8 cellular contexts compared by ENCODE assay signal in the genomic region with DNA sequence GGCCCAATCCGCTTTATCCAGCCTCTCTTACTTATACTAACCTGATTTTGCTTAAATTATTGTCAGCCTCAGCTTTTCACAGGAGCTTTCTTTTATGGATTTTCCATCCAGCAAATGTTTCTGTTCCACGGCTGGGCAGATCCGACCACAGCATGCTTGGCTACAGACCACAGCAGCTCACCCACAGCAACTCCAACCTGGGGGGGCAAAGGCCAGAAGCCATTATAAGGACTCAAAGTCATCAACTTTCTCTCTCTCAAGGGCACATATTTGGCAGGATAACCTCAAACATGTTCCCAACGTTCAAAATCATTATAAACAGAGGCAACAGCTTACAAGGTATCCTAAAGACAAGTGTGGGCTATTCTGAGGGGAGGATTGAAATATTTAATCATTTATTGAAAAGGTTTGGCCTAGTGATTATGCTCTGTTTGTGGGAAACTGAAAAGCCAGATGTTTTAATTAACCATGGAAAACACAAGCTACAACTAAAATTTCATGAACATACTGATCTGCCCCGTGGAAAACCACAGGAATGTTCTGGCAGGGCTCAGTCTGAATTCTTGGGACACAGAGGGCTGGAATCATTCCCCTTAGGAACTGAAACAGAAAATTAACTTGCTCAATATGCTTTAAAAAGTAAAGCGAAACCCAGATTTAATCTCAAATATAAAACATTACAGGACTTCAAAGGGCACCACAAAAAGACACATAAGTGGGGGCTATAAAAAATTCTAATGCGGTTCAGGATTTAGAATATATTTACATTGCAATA.
A peak's percentile ranks its signal among the peaks of the same experiment; 100 is the strongest.
DNase-seq lines count a peak whose midpoint lies in the region; ATAC-seq and TF ChIP-seq lines count a peak whose summit lies in the region.

No MANE protein-coding gene starts in this region.

- H3K4me1 ChIP-seq in Caco-2, result peaks cover 39% of the 10 kb centered on the region

- no peaks in the 10 kb centered on the region for H3K9me3 Mint-ChIP-seq in Caco-2 (ENCODE audit: unreplicated experiment)
- no peaks in the 10 kb centered on the region for H3K9me3 Mint-ChIP-seq in activated T-cell treated with anti-CD3 and anti-CD28 coated beads, Interleukin-2, amount 50 U/mL, for 24 hours

- DNase-seq in Caco-2, result no peak
- DNase-seq in Right ventricle myocardium superior, result peak; percentile 56
- peak; percentile 33 for DNase-seq in pulmonary artery endothelial cell (ENCODE audit: low read depth, low spot score)
- no peak for DNase-seq in NCI-H2107 (lab: John Stamatoyannopoulos, UW)
- DNase-seq in D341Med (ENCODE audit: low spot score), result no peak
- no peak for DNase-seq in activated T-cell treated with anti-CD3 and anti-CD28 coated beads, Interleukin-2, amount 50 U/mL, for 24 hours

- no peaks in the 10 kb centered on the region for H3K27me3 ChIP-seq in Caco-2 (replicated peaks; ENCODE audit: control insufficient read depth, insufficient read depth, low read length)

- H3K27me3 Mint-ChIP-seq in Caco-2 (ENCODE audit: insufficient read depth, unreplicated experiment), result no peaks in the 10 kb centered on the region
- no peaks in the 10 kb centered on the region for H3K27me3 Mint-ChIP-seq in activated T-cell treated with anti-CD3 and anti-CD28 coated beads, Interleukin-2, amount 50 U/mL, for 24 hours

- H3K27ac Mint-ChIP-seq in Caco-2 (ENCODE audit: unreplicated experiment), result peak overlapping the region; percentile 45
- H3K27ac Mint-ChIP-seq in activated T-cell treated with anti-CD3 and anti-CD28 coated beads, Interleukin-2, amount 50 U/mL, for 24 hours, result no peak overlapping the region

- H3K4me3 Mint-ChIP-seq in Caco-2 (ENCODE audit: unreplicated experiment), result no peak overlapping the region
- H3K4me3 Mint-ChIP-seq in activated T-cell treated with anti-CD3 and anti-CD28 coated beads, Interleukin-2, amount 50 U/mL, for 24 hours, result no peak overlapping the region

- intact Hi-C loops in Caco-2 (cut with micrococcal nuclease; ENCODE audit: unreplicated experiment), result no loop called here
- intact Hi-C loops in Right ventricle myocardium superior (cut with DNase I), result no loop called here

- no peak for TF ChIP-seq CTCF in Caco-2 (IDR thresholded peaks at IDR 0.05; ENCODE audit: insufficient read depth in 1 of 2, low read depth in 1 of 2, low read length in 1 of 2, severe bottlenecking in 1 of 2, unreplicated experiment in 1 of 2)
- TF ChIP-seq CTCF in WI38 (IDR thresholded peaks at IDR 0.05; ENCODE audit: low read depth, low read length), result no peak

- CTCF ChIA-PET in Caco-2 (lab: Charles Lee), result no interaction called here

- H3K4me3 ChIP-seq in Caco-2 (ENCODE audit: low read depth, low read length) (no peak overlapping the region), WI38 (ENCODE audit: low read depth, low read length) (peak overlapping the region; percentile 25)

- peak; percentile 85 for ATAC-seq in Right ventricle myocardium superior (ENCODE audit: poor library complexity)
- no peak for ATAC-seq in HG03095 (IDR thresholded peaks at IDR 0.05; ENCODE audit: unreplicated experiment)

- peaks cover 2% of the 10 kb centered on the region; the same call in 1 of the 2 replicates for H3K36me3 ChIP-seq in Caco-2 (ENCODE audit: control insufficient read depth, insufficient read depth, low read length)

- POLR2A ChIA-PET in Caco-2 (lab: Charles Lee), result interaction anchor here (0.6 kb wide), 2 partner anchors 38 to 65 kb away, joined by 3 read pairs; no protein-coding TSS in a partner anchor

- no peaks in the 10 kb centered on the region; the same call in 1 of the 2 replicates for H3K9me3 ChIP-seq in Caco-2

- BruUV-seq in Caco-2 (replicated peaks; lab: Mats Ljungman, UMichigan), result no TSS peak

- H3K4me1 Mint-ChIP-seq in Caco-2 (ENCODE audit: low read depth, unreplicated experiment), result peaks cover 33% of the 10 kb centered on the region
- H3K4me1 Mint-ChIP-seq in activated T-cell treated with anti-CD3 and anti-CD28 coated beads, Interleukin-2, amount 50 U/mL, for 24 hours (ENCODE audit: low read depth), result no peaks in the 10 kb centered on the region

- peaks cover 29% of the 10 kb centered on the region for H3K36me3 Mint-ChIP-seq in Caco-2 (ENCODE audit: insufficient read depth, unreplicated experiment)
- no peaks in the 10 kb centered on the region for H3K36me3 Mint-ChIP-seq in activated T-cell treated with anti-CD3 and anti-CD28 coated beads, Interleukin-2, amount 50 U/mL, for 24 hours (ENCODE audit: low read depth)

Comparison
In these comparisons a context has a peak if more than half of its experiments do, and no peak if none do; other contexts are left out.
1. DNase-seq: peak in Right ventricle myocardium superior (single experiment) and pulmonary artery endothelial cell (single experiment); none in Caco-2 (0 of 2), NCI-H2107 (single experiment), D341Med (single experiment) and activated T-cell treated with anti-CD3 and anti-CD28 coated beads, Interleukin-2, amount 50 U/mL, for 24 hours (single experiment).